Comparison of ENCODE assay signal across 13 cellular contexts in the genomic region with DNA sequence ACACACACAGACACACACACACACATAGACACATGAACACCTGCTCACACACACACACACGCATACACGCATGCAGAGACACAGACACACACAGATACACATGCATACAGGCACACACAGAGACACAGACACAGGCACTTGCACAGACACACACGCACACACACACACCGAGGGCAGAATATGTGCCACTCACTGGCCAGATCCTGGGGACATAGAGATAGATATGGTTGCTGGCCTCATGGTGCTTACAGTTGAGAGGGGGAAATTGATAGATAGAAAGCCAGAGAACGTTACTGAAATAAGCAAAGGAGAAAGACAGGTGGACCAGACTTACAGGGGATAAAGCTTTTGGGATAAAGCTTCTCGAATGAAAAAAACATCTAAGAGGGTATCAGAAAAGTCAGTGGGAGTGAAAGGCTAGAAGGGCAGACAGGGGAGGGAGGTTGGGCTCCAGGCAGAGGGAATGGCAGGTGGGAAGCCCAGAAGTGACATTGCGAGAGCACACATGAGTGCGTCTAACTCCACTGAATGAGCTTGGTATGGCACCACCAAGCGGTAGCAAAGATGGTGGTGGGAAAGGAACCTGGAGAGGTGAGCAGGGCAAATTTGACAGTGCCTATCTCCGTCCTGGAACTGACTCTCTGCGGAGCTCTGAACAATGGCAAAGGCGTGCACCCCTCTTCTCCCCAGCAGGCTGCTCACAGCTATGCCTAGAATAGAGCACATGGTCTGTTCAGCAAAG.
DNase-seq lines count a peak whose midpoint lies in the region; ATAC-seq and TF ChIP-seq lines count a peak whose summit lies in the region.
"Had no signal": no experiment of that assay in that cellular context is flagged by ENCODE, and none has a peak within 500 bp of the region (broad histone marks: within the 10 kb centered on the region; RNA-seq: fewer than 3 reads in every experiment).

No MANE protein-coding gene starts in this region.

- POLR2A ChIA-PET in MCF 10A (lab: Yijun Ruan, JAX): interaction anchor here (1.1 to 1.9 kb wide), 2 partner anchors 22 to 390 kb away, joined by 4 to 6 read pairs; a partner anchor contains a TSS

- BruUV-seq in MCF 10A (replicated peaks; lab: Mats Ljungman, UMichigan): no TSS peak

- no peaks in the 10 kb centered on the region for H3K27me3 ChIP-seq in breast epithelium
- H3K27me3 ChIP-seq: BE2C had no signal

- peak; percentile 55 for ATAC-seq in stimulated activated memory B cell treated with anti-CD40 and anti-IgM and Interleukin-4, amounts not matched to agents 10 μg/mL and 1 μg/mL and 100 μg/mL, for 72 hours
- no peak for ATAC-seq in HG03520 (IDR thresholded peaks at IDR 0.05; ENCODE audit: unreplicated experiment)
- ATAC-seq: activated T-cell treated with anti-CD3 and anti-CD28 coated beads, Interleukin-2, amount 50 U/mL, for 4 hours had no signal

- TF ChIP-seq POLR2A in breast epithelium (IDR thresholded peaks at IDR 0.05): no peak

- H3K9me3 Mint-ChIP-seq in MCF 10A (ENCODE audit: unreplicated experiment) (no peaks in the 10 kb centered on the region), glutamatergic neuron (ENCODE audit: unreplicated experiment) (no peaks in the 10 kb centered on the region)
- H3K9me3 Mint-ChIP-seq in stimulated activated memory B cell treated with anti-CD40 and anti-IgM and Interleukin-4, amounts not matched to agents 10 μg/mL and 1 μg/mL and 100 μg/mL, for 72 hours: peaks cover under 1% of the 10 kb centered on the region

- peak overlapping the region; percentile 79 for H3K27ac Mint-ChIP-seq in MCF 10A (ENCODE audit: low read depth, unreplicated experiment)
- no peak overlapping the region for H3K27ac Mint-ChIP-seq in glutamatergic neuron (ENCODE audit: unreplicated experiment)
- no peak overlapping the region for H3K27ac Mint-ChIP-seq in stimulated activated memory B cell treated with anti-CD40 and anti-IgM and Interleukin-4, amounts not matched to agents 10 μg/mL and 1 μg/mL and 100 μg/mL, for 72 hours
- H3K27ac Mint-ChIP-seq: T-helper 1 cell treated with Interleukin-12 subunit alpha and Interleukin-12 subunit beta and Interleukin-4 antibody, amounts not matched to agents 30 μg/mL and 1 μg/mL, for 36 hours had no signal

- H3K9me3 ChIP-seq in breast epithelium: no peaks in the 10 kb centered on the region

- CTCF ChIA-PET in MCF 10A (lab: Yijun Ruan, JAX): interaction anchor here (0.5 to 1.5 kb wide), 4 partner anchors 13 to 677 kb away, joined by 3 to 4 read pairs (median 4); no protein-coding TSS in a partner anchor

- H3K36me3 Mint-ChIP-seq in MCF 10A (ENCODE audit: insufficient read depth, unreplicated experiment): no peaks in the 10 kb centered on the region
- peaks cover 4% of the 10 kb centered on the region for H3K36me3 Mint-ChIP-seq in glutamatergic neuron (ENCODE audit: unreplicated experiment)
- no peaks in the 10 kb centered on the region for H3K36me3 Mint-ChIP-seq in stimulated activated memory B cell treated with anti-CD40 and anti-IgM and Interleukin-4, amounts not matched to agents 10 μg/mL and 1 μg/mL and 100 μg/mL, for 72 hours

- no peaks in the 10 kb centered on the region for H3K4me1 ChIP-seq in breast epithelium

- DNase-seq in MCF 10A (ENCODE audit: unreplicated experiment): no peak
- no peak for DNase-seq in breast epithelium (ENCODE audit: low spot score in 2 of 2)
- peak; percentile 8 for DNase-seq in LNCaP clone FGC (ENCODE audit: low read depth)
- DNase-seq in glutamatergic neuron: peak; percentile 33
- DNase-seq in cortex of kidney (lab: John Stamatoyannopoulos, UW): no peak
- DNase-seq in kidney tubule cell (ENCODE audit: low spot score): no peak
- DNase-seq: activated T-cell treated with anti-CD3 and anti-CD28 coated beads, Interleukin-2, amount 50 U/mL, for 4 hours; GM23248; NCI-H345 had no signal

- intact Hi-C loops in MCF 10A (cut with micrococcal nuclease) (no loop called here), breast epithelium (cut with DNase I; ENCODE audit: low total_unique reads) (no loop called here)

- H3K4me3 Mint-ChIP-seq in MCF 10A (ENCODE audit: unreplicated experiment) (no peak overlapping the region), glutamatergic neuron (ENCODE audit: unreplicated experiment) (no peak overlapping the region)
- H3K4me3 Mint-ChIP-seq in stimulated activated memory B cell treated with anti-CD40 and anti-IgM and Interleukin-4, amounts not matched to agents 10 μg/mL and 1 μg/mL and 100 μg/mL, for 72 hours: no peak overlapping the region
- H3K4me3 Mint-ChIP-seq: activated T-cell treated with anti-CD3 and anti-CD28 coated beads, Interleukin-2, amount 50 U/mL, for 4 hours; T-helper 1 cell treated with Interleukin-12 subunit alpha and Interleukin-12 subunit beta and Interleukin-4 antibody, amounts not matched to agents 30 μg/mL and 1 μg/mL, for 36 hours had no signal

- no peaks in the 10 kb centered on the region for H3K36me3 ChIP-seq in breast epithelium
- H3K36me3 ChIP-seq: BE2C had no signal

- H3K4me3 ChIP-seq in breast epithelium (no peak overlapping the region), LNCaP clone FGC (ENCODE audit: low read depth, low read length) (no peak overlapping the region)
- H3K4me3 ChIP-seq: GM23248 had no signal

- peaks cover 18% of the 10 kb centered on the region for H3K4me1 Mint-ChIP-seq in MCF 10A (ENCODE audit: insufficient read depth, unreplicated experiment)
- no peaks in the 10 kb centered on the region for H3K4me1 Mint-ChIP-seq in glutamatergic neuron (ENCODE audit: low read depth, unreplicated experiment)
- peaks cover 13% of the 10 kb centered on the region for H3K4me1 Mint-ChIP-seq in stimulated activated memory B cell treated with anti-CD40 and anti-IgM and Interleukin-4, amounts not matched to agents 10 μg/mL and 1 μg/mL and 100 μg/mL, for 72 hours

- no peak overlapping the region for H3K27ac ChIP-seq in breast epithelium
- H3K27ac ChIP-seq: GM23248 had no signal

- TF ChIP-seq CTCF in MCF 10A (IDR thresholded peaks at IDR 0.05; ENCODE audit: unreplicated experiment) (no peak), breast epithelium (IDR thresholded peaks at IDR 0.05) (no peak), LNCaP clone FGC (IDR thresholded peaks at IDR 0.05; ENCODE audit: control insufficient read depth, extremely low read depth, insufficient read depth) (peak; percentile 67), glutamatergic neuron (IDR thresholded peaks at IDR 0.05; ENCODE audit: partially characterized antibody, unreplicated experiment) (no peak)

- no peaks in the 10 kb centered on the region for H3K27me3 Mint-ChIP-seq in MCF 10A (ENCODE audit: insufficient read depth, unreplicated experiment)
- H3K27me3 Mint-ChIP-seq in glutamatergic neuron (ENCODE audit: unreplicated experiment): no peaks in the 10 kb centered on the region
- H3K27me3 Mint-ChIP-seq in stimulated activated memory B cell treated with anti-CD40 and anti-IgM and Interleukin-4, amounts not matched to agents 10 μg/mL and 1 μg/mL and 100 μg/mL, for 72 hours: no peaks in the 10 kb centered on the region

Comparison
In these comparisons a context has a peak if more than half of its experiments do, and no peak if none do; other contexts are left out.
1. DNase-seq: peak in LNCaP clone FGC (single experiment) and glutamatergic neuron (single experiment); none in MCF 10A (single experiment), breast epithelium (0 of 2), cortex of kidney (single experiment) and kidney tubule cell (single experiment).